ENCODE assay signal across 26 cellular contexts in genomic region chr6:11168091-11168635, GRCh38. TPM values are rescaled to one million over a fixed set of nuclear protein-coding genes. Genes with fewer than 3 reads are reported as not detected.
"Had no signal": no experiment of that assay in that cellular context is flagged by ENCODE, and none has a peak within 500 bp of the region (broad histone marks: within the 10 kb centered on the region; RNA-seq: fewer than 3 reads in every experiment).

No MANE protein-coding gene starts in this region.

- H3K4me3 Mint-ChIP-seq: effector memory CD8-positive, alpha-beta T cell; mesothelial cell of epicardium; naive B cell; natural killer cell treated with Interleukin-12 subunit alpha and Interleukin-12 subunit beta and Interleukin-15 and Interleukin-18, amount 100 ng/mL, for 72 hours; neural crest cell; stimulated activated memory B cell treated with anti-CD40 and anti-IgM and Interleukin-4, amounts not matched to agents 10 μg/mL and 1 μg/mL and 100 μg/mL, for 72 hours had no signal

- H3K4me1 ChIP-seq: parathyroid adenoma had no signal

- H3K9me3 Mint-ChIP-seq: effector memory CD8-positive, alpha-beta T cell; mesothelial cell of epicardium; naive B cell; natural killer cell treated with Interleukin-12 subunit alpha and Interleukin-12 subunit beta and Interleukin-15 and Interleukin-18, amount 100 ng/mL, for 72 hours; stimulated activated memory B cell treated with anti-CD40 and anti-IgM and Interleukin-4, amounts not matched to agents 10 μg/mL and 1 μg/mL and 100 μg/mL, for 72 hours had no signal

- DNase-seq: cortex of kidney; effector memory CD8-positive, alpha-beta T cell; erythroblast; esophagus squamous epithelium; foreskin keratinocyte; heart left ventricle; kidney; mesenchymal stem cell; mucosa of descending colon; naive B cell; stimulated activated CD4-positive, alpha-beta T cell treated with anti-CD3 and anti-CD28 coated beads, Interleukin-2, amount 100 ng/mL, for 24 hours; stimulated activated CD4-positive, alpha-beta T cell treated with anti-CD3 and anti-CD28 coated beads, Interleukin-4, amount 100 ng/mL, for 24 hours; stimulated activated naive CD8-positive, alpha-beta T cell treated with anti-CD3 and anti-CD28 coated beads, Interleukin-15, Interleukin-2, amounts not matched to agents 100 U/mL and 50 U/mL, for 24 hours; substantia nigra; testis; upper lobe of left lung had no signal

- H3K27ac ChIP-seq: esophagus squamous epithelium, foreskin keratinocyte, gastroesophageal sphincter, heart left ventricle, hepatocyte, parathyroid adenoma, testis, tibial nerve had no signal

- H3K36me3 Mint-ChIP-seq: mesothelial cell of epicardium; naive B cell; natural killer cell treated with Interleukin-12 subunit alpha and Interleukin-12 subunit beta and Interleukin-15 and Interleukin-18, amount 100 ng/mL, for 72 hours; stimulated activated memory B cell treated with anti-CD40 and anti-IgM and Interleukin-4, amounts not matched to agents 10 μg/mL and 1 μg/mL and 100 μg/mL, for 72 hours had no signal

- H3K27ac Mint-ChIP-seq: mesothelial cell of epicardium; progenitor cell of endocrine pancreas; stimulated activated memory B cell treated with anti-CD40 and anti-IgM and Interleukin-4, amounts not matched to agents 10 μg/mL and 1 μg/mL and 100 μg/mL, for 72 hours had no signal

- H3K27me3 ChIP-seq: esophagus squamous epithelium, foreskin keratinocyte, gastroesophageal sphincter, heart left ventricle, hepatocyte, testis, tibial nerve, upper lobe of left lung had no signal

- H3K4me3 ChIP-seq: esophagus squamous epithelium, gastroesophageal sphincter, heart left ventricle, hepatocyte, mucosa of descending colon, testis, tibial nerve, upper lobe of left lung had no signal

- H3K36me3 ChIP-seq: esophagus squamous epithelium, gastroesophageal sphincter, heart left ventricle, tibial nerve, upper lobe of left lung had no signal

- H3K9me3 ChIP-seq: esophagus squamous epithelium, gastroesophageal sphincter, heart left ventricle, mucosa of descending colon, testis, tibial nerve, upper lobe of left lung had no signal

- H3K27me3 Mint-ChIP-seq: effector memory CD8-positive, alpha-beta T cell; naive B cell; natural killer cell treated with Interleukin-12 subunit alpha and Interleukin-12 subunit beta and Interleukin-15 and Interleukin-18, amount 100 ng/mL, for 72 hours; stimulated activated memory B cell treated with anti-CD40 and anti-IgM and Interleukin-4, amounts not matched to agents 10 μg/mL and 1 μg/mL and 100 μg/mL, for 72 hours had no signal

RNA-seq across cellular contexts. Expression of gene ERVFRD-1, which starts 56.6 kb away (rescaled TPM):
- total RNA-seq: foreskin keratinocyte; natural killer cell treated with Interleukin-12 subunit alpha and Interleukin-12 subunit beta and Interleukin-15 and Interleukin-18, amount 100 ng/mL, for 72 hours; neural crest cell; osteoblast; progenitor cell of endocrine pancreas; testis had no signal
